Comparison of ENCODE assay signal across 15 cellular contexts in genomic region chr2:121860033-121860810, GRCh38.
A peak's percentile ranks its signal among the peaks of the same experiment; 100 is the strongest.
DNase-seq lines count a peak whose midpoint lies in the region; ATAC-seq and TF ChIP-seq lines count a peak whose summit lies in the region.
"Had no signal": no experiment of that assay in that cellular context is flagged by ENCODE, and none has a peak within 500 bp of the region (broad histone marks: within the 10 kb centered on the region; RNA-seq: fewer than 3 reads in every experiment).

No MANE protein-coding gene starts in this region.

- H3K27ac ChIP-seq in IMR-90 (ENCODE audit: insufficient read depth, low read length): no peak overlapping the region; the same call in 1 of the 2 replicates
- no peak overlapping the region for H3K27ac ChIP-seq in brain microvascular endothelial cell
- H3K27ac ChIP-seq: C4-2B, parathyroid adenoma, SJSA1 had no signal

- H4K91ac ChIP-seq in IMR-90 (ENCODE audit: insufficient read depth, low read depth, low read length): no peak overlapping the region; the same call in 1 of the 2 replicates

- no peaks in the 10 kb centered on the region for H3K9me3 ChIP-seq in IMR-90 (ENCODE audit: control insufficient read depth, insufficient read depth, low read length)
- H3K9me3 ChIP-seq: SJSA1 had no signal

- H2BK120ac ChIP-seq in IMR-90 (ENCODE audit: low read depth, low read length): peak overlapping the region; percentile 61; the same call in 1 of the 2 replicates

- no TSS peak for BruUV-seq in IMR-90 (replicated peaks; lab: Mats Ljungman, UMichigan)

- H3K23ac ChIP-seq in IMR-90 (ENCODE audit: low read depth, low read length): no peak overlapping the region

- H4K5ac ChIP-seq in IMR-90 (ENCODE audit: low read depth, low read length): no peak overlapping the region

- H3K4me3 ChIP-seq in AG09309 (ENCODE audit: control insufficient read depth, low read depth, low read length): no peak overlapping the region
- H3K4me3 ChIP-seq in IMR-90 (ENCODE audit: insufficient read depth, low read depth, low read length): no peak overlapping the region
- H3K4me3 ChIP-seq in brain microvascular endothelial cell (ENCODE audit: low read depth, low read length): no peak overlapping the region
- no peak overlapping the region for H3K4me3 ChIP-seq in kidney epithelial cell (ENCODE audit: low read depth, low read length)
- H3K4me3 ChIP-seq: SJSA1 had no signal

- TF ChIP-seq POLR2A in IMR-90 (IDR thresholded peaks at IDR 0.05; ENCODE audit: low read depth, low read length): no peak

- in situ Hi-C loops in IMR-90 (cut with MboI; ENCODE audit: low sequenced_read_pairs) (no loop called here), brain microvascular endothelial cell (cut with HindIII; ENCODE audit: low pct_ligation_motif_present, low sequenced_read_pairs) (no loop called here)

- TF ChIP-seq RAD21 in IMR-90 (IDR thresholded peaks at IDR 0.05; ENCODE audit: low read length): no peak

- peak overlapping the region; percentile 12; the same call in 1 of the 2 replicates for H2BK20ac ChIP-seq in IMR-90 (ENCODE audit: low read depth, low read length)

- H2BK15ac ChIP-seq in IMR-90 (ENCODE audit: low read depth, low read length): no peak overlapping the region

- peak overlapping the region; percentile 77 for H2AFZ ChIP-seq in IMR-90 (replicated peaks; ENCODE audit: low read length, poor library complexity)
- H2AFZ ChIP-seq: parathyroid adenoma had no signal

- H3K56ac ChIP-seq in IMR-90 (ENCODE audit: extremely low read depth, insufficient read depth, low read length): no peak overlapping the region

- H3K14ac ChIP-seq in IMR-90 (replicated peaks; ENCODE audit: low read depth, low read length): no peak overlapping the region

- no peak overlapping the region for H2AK9ac ChIP-seq in IMR-90 (replicated peaks; ENCODE audit: low read depth, low read length, poor library complexity)

- no peaks in the 10 kb centered on the region for H4K20me1 ChIP-seq in IMR-90 (ENCODE audit: insufficient read depth, low read length)

- no peaks in the 10 kb centered on the region for H3K27me3 ChIP-seq in IMR-90 (ENCODE audit: control insufficient read depth, insufficient read depth, low read length)
- no peaks in the 10 kb centered on the region for H3K27me3 ChIP-seq in brain microvascular endothelial cell (replicated peaks)
- no peaks in the 10 kb centered on the region for H3K27me3 ChIP-seq in kidney epithelial cell (ENCODE audit: control insufficient read depth, insufficient read depth, low read length)
- H3K27me3 ChIP-seq: SJSA1 had no signal

- 60% methylated on average over 3 of the region's 6 CpGs; no CpG with 5 or more reads in 1 of the 2 experiments for WGBS in IMR-90 (ENCODE audit: extremely low coverage in 2 of 2, insufficient read length in 1 of 2), 2 experiments

- H3K4me1 ChIP-seq in IMR-90 (ENCODE audit: control insufficient read depth, insufficient read depth, low read length): no peaks in the 10 kb centered on the region
- H3K4me1 ChIP-seq: parathyroid adenoma, SJSA1 had no signal

- DNase-seq in AG09309 (ENCODE audit: low read depth): peak; percentile 37
- DNase-seq in IMR-90: peak; percentile 93
- DNase-seq in brain microvascular endothelial cell: peak; percentile 31
- peak; percentile 66 for DNase-seq in kidney epithelial cell (ENCODE audit: low read depth)
- DNase-seq in iPS-NIHi7 (ENCODE audit: extremely low spot score): no peak
- no peak for DNase-seq in stimulated activated CD8-positive, alpha-beta memory T cell treated with anti-CD3 and anti-CD28 coated beads, Interleukin-4, amount 100 ng/mL, for 48 hours
- DNase-seq: anterior cingulate cortex; effector CD4-positive, alpha-beta T cell; GDM1; NCI-H524 had no signal

- no peak overlapping the region for H2AK5ac ChIP-seq in IMR-90 (ENCODE audit: low read depth, low read length)

- H3K9me1 ChIP-seq in IMR-90 (ENCODE audit: insufficient read depth, low read length): no peaks in the 10 kb centered on the region

- intact Hi-C loops in IMR-90 (cut with micrococcal nuclease): no loop called here

- H2BK5ac ChIP-seq in IMR-90 (ENCODE audit: low read depth, low read length, poor library complexity, severe bottlenecking): peak overlapping the region; percentile 68

- ATAC-seq in IMR-90 (ENCODE audit: low read depth) (peak; percentile 64), HG03196 (IDR thresholded peaks at IDR 0.05; ENCODE audit: unreplicated experiment) (no peak), SK-N-SH treated with all-trans-retinoic acid at 6 μM for 48 hours (no peak)

- CTCF ChIA-PET in IMR-90 (lab: Yijun Ruan, JAX): interaction anchor here (0.5 kb wide), 1 partner anchor 1142 kb away, joined by 3 read pairs; no protein-coding TSS in a partner anchor

- H3K4me2 ChIP-seq in IMR-90 (ENCODE audit: low read depth, low read length): no peak overlapping the region; the same call in 1 of the 2 replicates

- H3K36me3 ChIP-seq in IMR-90 (ENCODE audit: control insufficient read depth, insufficient read depth, low read length) (no peaks in the 10 kb centered on the region), brain microvascular endothelial cell (replicated peaks) (no peaks in the 10 kb centered on the region), kidney epithelial cell (ENCODE audit: control insufficient read depth, insufficient read depth, low read length) (no peaks in the 10 kb centered on the region)
- H3K36me3 ChIP-seq: SJSA1 had no signal

- peak overlapping the region; percentile 17; the same call in 1 of the 2 replicates for H3K18ac ChIP-seq in IMR-90 (ENCODE audit: low read depth, low read length)

- H3K4ac ChIP-seq in IMR-90 (ENCODE audit: low read depth, low read length): no peak overlapping the region; the same call in 1 of the 2 replicates

- no peak overlapping the region for H3K9ac ChIP-seq in IMR-90 (ENCODE audit: low read depth, low read length)
- H3K9ac ChIP-seq: parathyroid adenoma had no signal

- no peaks in the 10 kb centered on the region for H3K79me1 ChIP-seq in IMR-90 (ENCODE audit: low read depth in 1 of 2, low read length in 2 of 2)

- TF ChIP-seq CTCF in AG09309 (IDR thresholded peaks at IDR 0.05; ENCODE audit: control insufficient read depth, insufficient read depth, low read depth, low read length, missing control alignments) (no peak), IMR-90 (conservative IDR thresholded peaks at IDR 0.05; ENCODE audit: low read depth, low read length) (no peak), brain microvascular endothelial cell (IDR thresholded peaks at IDR 0.05; ENCODE audit: low read depth, low read length, missing control alignments) (no peak), kidney epithelial cell (IDR thresholded peaks at IDR 0.05; ENCODE audit: insufficient read depth, low read length, poor library complexity, severe bottlenecking) (no peak)

- no peak overlapping the region for H4K8ac ChIP-seq in IMR-90 (ENCODE audit: low read depth in 2 of 2, low read length in 2 of 2)

- dilution Hi-C loops in IMR-90 (cut with HindIII; ENCODE audit: low sequenced_read_pairs, unreplicated experiment): no loop called here

- POLR2A ChIA-PET in IMR-90 (lab: Charles Lee; ENCODE audit: unreplicated experiment): no interaction called here

TF ChIP-seq in IMR-90, 13 proteins besides CTCF, POLR2A, EP300 and RAD21 (continues in another document):
- TF ChIP-seq MAZ (IDR thresholded peaks at IDR 0.05; ENCODE audit: borderline replicate concordance, low read depth, low read length): no peak
- TF ChIP-seq MAFK (IDR thresholded peaks at IDR 0.05; ENCODE audit: low read depth, low read length): peak; percentile 52; the same call in 1 of the 2 replicates
- no peak for TF ChIP-seq MXI1 (IDR thresholded peaks at IDR 0.05; ENCODE audit: borderline replicate concordance, low read depth, low read length)
- TF ChIP-seq RFX5 (IDR thresholded peaks at IDR 0.05; ENCODE audit: low read depth, low read length): no peak
- 0 out of 2 replicates have a peak, but pooled peaks have one; percentile 5 for TF ChIP-seq FOS (IDR thresholded peaks at IDR 0.05; ENCODE audit: low read depth, low read length)
- TF ChIP-seq RCOR1 (IDR thresholded peaks at IDR 0.05; ENCODE audit: insufficient replicate concordance, low read length): no peak
- TF ChIP-seq NFE2L2 (IDR thresholded peaks at IDR 0.05; ENCODE audit: low read depth, low read length): peak; percentile 36; the same call in 1 of the 2 replicates
- no peak for TF ChIP-seq SMC3 (IDR thresholded peaks at IDR 0.05; ENCODE audit: low read depth, low read length)
- TF ChIP-seq BHLHE40 (IDR thresholded peaks at IDR 0.05; ENCODE audit: low read depth, low read length): no peak
- peak; percentile 65 for TF ChIP-seq CEBPB (IDR thresholded peaks at IDR 0.05; ENCODE audit: low read depth, low read length)
- no peak for TF ChIP-seq CHD1 (IDR thresholded peaks at IDR 0.05; ENCODE audit: low read depth, low read length)

TF ChIP-seq in SK-N-SH treated with all-trans-retinoic acid at 6 μM for 48 hours, 23 proteins besides CTCF, POLR2A, EP300 and RAD21 (continues in another document):
- TF ChIP-seq POU6F1 (CRISPR knock-in tag; IDR thresholded peaks at IDR 0.05; ENCODE audit: borderline replicate concordance, low read depth) (no peak), ESRRG (CRISPR knock-in tag; IDR thresholded peaks at IDR 0.05) (no peak), SNAI2 (CRISPR knock-in tag; IDR thresholded peaks at IDR 0.05) (no peak), CSRNP3 (CRISPR knock-in tag; IDR thresholded peaks at IDR 0.05) (no peak), ZFP3 (CRISPR knock-in tag; IDR thresholded peaks at IDR 0.05) (no peak)

Comparison
In these comparisons a context has a peak if more than half of its experiments do, and no peak if none do; other contexts are left out.
1. DNase-seq: peak in AG09309 (single experiment), IMR-90 (single experiment), brain microvascular endothelial cell (single experiment) and kidney epithelial cell (single experiment); none in iPS-NIHi7 (single experiment) and stimulated activated CD8-positive, alpha-beta memory T cell treated with anti-CD3 and anti-CD28 coated beads, Interleukin-4, amount 100 ng/mL, for 48 hours (single experiment).